In the genomic region with DNA sequence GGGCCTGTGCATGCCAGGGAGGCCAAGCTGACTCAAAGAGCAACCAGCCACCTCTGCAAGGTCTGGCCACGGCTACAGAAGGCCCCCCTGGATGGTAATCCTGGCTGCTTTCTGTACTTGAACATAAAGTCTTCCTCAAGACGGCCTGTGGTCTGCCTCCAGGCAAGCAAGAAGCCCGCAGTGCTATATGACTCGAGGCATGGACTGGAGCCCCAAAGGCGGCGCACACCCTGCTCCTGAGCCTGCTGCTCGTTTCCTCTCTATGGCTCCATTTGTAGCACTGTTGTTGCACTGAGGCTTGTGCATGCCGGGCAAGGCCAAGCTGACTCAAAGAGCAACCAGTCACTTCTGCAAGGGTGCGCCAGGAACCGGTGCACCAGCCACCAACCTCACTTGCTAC, we compare ENCODE assay signal across 9 cellular contexts. TPM values are rescaled to one million over a fixed set of nuclear protein-coding genes. Genes with fewer than 3 reads are reported as not detected.
"Had no signal": no experiment of that assay in that cellular context is flagged by ENCODE, and none has a peak within 500 bp of the region (broad histone marks: within the 10 kb centered on the region; RNA-seq: fewer than 3 reads in every experiment).

No MANE protein-coding gene starts in this region.

RNA-seq across cellular contexts. Expression of gene POTEI, which starts 57.3 kb away (rescaled TPM):
- total RNA-seq: myocyte; naive thymus-derived CD8-positive, alpha-beta T cell; natural killer cell treated with Interleukin-12 subunit alpha and Interleukin-12 subunit beta and Interleukin-15 and Interleukin-18, amount 100 ng/mL, for 72 hours; posterior vena cava; renal cortical epithelial cell; subcutaneous adipose tissue; thoracic aorta; tibial nerve had no signal
- polyA plus RNA-seq: naive thymus-derived CD8-positive, alpha-beta T cell; urinary bladder had no signal
